In the genomic region with DNA sequence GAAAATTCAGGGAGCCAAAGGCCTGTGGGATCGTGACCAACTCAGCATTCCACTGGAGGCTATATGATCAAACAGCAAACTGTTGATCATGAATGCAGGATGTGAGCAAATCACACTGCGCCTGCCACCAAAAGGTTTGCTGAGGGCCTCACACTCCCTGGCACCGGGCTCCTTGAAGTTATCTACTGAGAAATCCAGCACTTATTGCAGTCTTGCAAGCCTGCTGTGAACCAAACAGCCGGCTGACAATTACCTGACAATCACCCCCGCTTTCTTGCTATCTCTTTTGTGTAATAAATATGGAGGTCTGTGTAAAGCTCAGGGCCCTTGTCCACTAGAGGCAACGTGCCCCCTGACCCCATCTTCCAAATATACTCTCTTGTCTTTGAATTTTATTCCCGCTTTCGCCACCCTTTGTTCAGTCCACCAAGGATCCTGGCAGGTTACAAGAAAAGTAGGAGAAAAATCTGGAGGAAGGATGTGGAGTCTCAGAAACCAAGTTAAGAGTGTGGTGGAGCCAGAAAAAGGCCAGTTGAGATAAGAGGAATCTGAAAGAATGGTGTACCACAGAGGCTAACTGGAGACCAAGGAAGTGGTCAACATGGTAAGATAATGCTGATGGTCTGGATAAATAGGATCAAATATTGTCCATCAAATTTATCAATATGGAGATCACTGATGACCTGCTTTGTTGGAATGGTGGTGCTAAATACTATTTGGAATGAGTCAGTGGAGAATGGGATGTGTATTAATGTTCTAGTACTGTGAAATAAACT, we compare ENCODE assay signal across 15 cellular contexts.
DNase-seq lines count a peak whose midpoint lies in the region; ATAC-seq lines count a peak whose summit lies in the region.
"Had no signal": no experiment of that assay in that cellular context is flagged by ENCODE, and none has a peak within 500 bp of the region (broad histone marks: within the 10 kb centered on the region; RNA-seq: fewer than 3 reads in every experiment).

No MANE protein-coding gene starts in this region.

- H3K4me3 Mint-ChIP-seq in activated naive CD4-positive, alpha-beta T cell treated with anti-CD3 and anti-CD28 coated beads for 36 hours, result no peak overlapping the region

- intact Hi-C loops in activated naive CD4-positive, alpha-beta T cell treated with anti-CD3 and anti-CD28 coated beads for 36 hours (cut with micrococcal nuclease), result no loop called here

- no peaks in the 10 kb centered on the region for H3K27me3 Mint-ChIP-seq in activated naive CD4-positive, alpha-beta T cell treated with anti-CD3 and anti-CD28 coated beads for 36 hours (ENCODE audit: low read depth)

- DNase-seq in activated naive CD4-positive, alpha-beta T cell treated with anti-CD3 and anti-CD28 coated beads for 36 hours, result no peak
- DNase-seq in hippocampal formation (lab: John Stamatoyannopoulos, UW) (no peak), amygdala (lab: John Stamatoyannopoulos, UW) (no peak), epidermal melanocyte (ENCODE audit: insufficient read length, low spot score) (no peak)
- DNase-seq: HCEC 1CT, hypothalamus, NCI-H1092, NCI-H526, T1000, upper lobe of left lung had no signal

- no peaks in the 10 kb centered on the region for H3K9me3 Mint-ChIP-seq in activated naive CD4-positive, alpha-beta T cell treated with anti-CD3 and anti-CD28 coated beads for 36 hours

- H3K27ac Mint-ChIP-seq in activated naive CD4-positive, alpha-beta T cell treated with anti-CD3 and anti-CD28 coated beads for 36 hours, result no peak overlapping the region

- no peaks in the 10 kb centered on the region for H3K4me1 Mint-ChIP-seq in activated naive CD4-positive, alpha-beta T cell treated with anti-CD3 and anti-CD28 coated beads for 36 hours (ENCODE audit: low read depth)

- ATAC-seq in GM18499 (IDR thresholded peaks at IDR 0.05; ENCODE audit: insufficient read depth, unreplicated experiment), result peak; percentile 24
- ATAC-seq in GM19455 (IDR thresholded peaks at IDR 0.05; ENCODE audit: unreplicated experiment), result peak; percentile 17
- peak; percentile 20 for ATAC-seq in HG02852 (IDR thresholded peaks at IDR 0.05; ENCODE audit: unreplicated experiment)
- ATAC-seq in HG03457 (IDR thresholded peaks at IDR 0.05; ENCODE audit: unreplicated experiment), result peak; percentile 47
- ATAC-seq: HepG2 had no signal

- H3K36me3 Mint-ChIP-seq in activated naive CD4-positive, alpha-beta T cell treated with anti-CD3 and anti-CD28 coated beads for 36 hours (ENCODE audit: low read depth), result no peaks in the 10 kb centered on the region

- CTCF ChIA-PET in activated naive CD4-positive, alpha-beta T cell treated with anti-CD3 and anti-CD28 coated beads for 36 hours (lab: Charles Lee), result no interaction called here
